In the genomic region with DNA sequence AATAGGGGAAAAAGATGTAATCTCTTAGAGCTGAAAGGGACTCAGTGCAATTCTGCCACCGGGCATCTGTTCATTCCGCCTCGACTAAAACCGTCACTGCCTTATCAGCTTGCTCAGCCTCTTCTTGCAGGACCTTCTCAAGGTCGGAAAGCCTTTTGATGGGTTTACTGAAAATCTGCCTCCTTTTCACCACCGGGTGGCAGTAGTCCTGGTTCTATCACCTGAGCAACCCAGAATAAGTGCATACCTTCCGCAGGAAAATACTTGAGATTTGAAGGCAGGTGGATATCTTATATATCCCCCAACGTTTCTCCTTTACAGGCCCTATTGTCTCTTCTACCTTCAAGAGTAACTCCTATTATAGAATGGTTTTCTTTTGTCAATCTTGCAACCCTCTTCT, we compare ENCODE assay signal across 8 cellular contexts.
DNase-seq lines count a peak whose midpoint lies in the region; ATAC-seq and TF ChIP-seq lines count a peak whose summit lies in the region.

No MANE protein-coding gene starts in this region.

- TF ChIP-seq CTCF in HL-60 (IDR thresholded peaks at IDR 0.05; ENCODE audit: insufficient read depth, low read length) (peak; percentile 21), fibroblast of the aortic adventitia (IDR thresholded peaks at IDR 0.05; ENCODE audit: insufficient read depth, low read length) (peak; percentile 50)

- no peak for TF ChIP-seq POLR2A in GM18505 (IDR thresholded peaks at IDR 0.05; ENCODE audit: borderline replicate concordance, extremely low read depth, insufficient read depth, insufficient read length)

- H3K36me3 Mint-ChIP-seq in activated CD4-positive, alpha-beta T cell treated with anti-CD3 and anti-CD28 coated beads for 36 hours (ENCODE audit: low read depth): no peaks in the 10 kb centered on the region

- intact Hi-C loops in activated CD4-positive, alpha-beta T cell treated with anti-CD3 and anti-CD28 coated beads for 36 hours (cut with DNase I, micrococcal nuclease): loop anchor here (1.0 to 5.0 kb wide), 5 partner anchors 107 to 455 kb away; no protein-coding TSS in a partner anchor

- CTCF ChIA-PET in activated CD4-positive, alpha-beta T cell treated with anti-CD3 and anti-CD28 coated beads for 36 hours (lab: Charles Lee): interaction anchor here (0.6 to 1.0 kb wide), 3 partner anchors 12 to 250 kb away, joined by 3 to 4 read pairs (median 4); no protein-coding TSS in a partner anchor

- DNase-seq in activated CD4-positive, alpha-beta T cell treated with anti-CD3 and anti-CD28 coated beads for 36 hours: peak; percentile 35
- no peak for DNase-seq in activated CD4-positive, alpha-beta T cell treated with anti-CD3 and anti-CD28 coated beads for 1 hour
- DNase-seq in HL-60 (ENCODE audit: low read depth in 1 of 2, low spot score in 1 of 2) (peak in 1 of 2 experiments; percentile 16), T-helper 9 cell (peak; percentile 7), fibroblast of the aortic adventitia (ENCODE audit: low read depth) (peak; percentile 22), cerebellar nuclear complex (lab: John Stamatoyannopoulos, UW) (no peak)
- DNase-seq in stimulated activated CD4-positive, alpha-beta T cell treated with anti-CD3 and anti-CD28 coated beads, Interleukin-2, amount 100 ng/mL, for 48 hours: peak; percentile 1

- H3K9me3 Mint-ChIP-seq in activated CD4-positive, alpha-beta T cell treated with anti-CD3 and anti-CD28 coated beads for 36 hours (ENCODE audit: low read depth): no peaks in the 10 kb centered on the region

- POLR2A ChIA-PET in activated CD4-positive, alpha-beta T cell treated with anti-CD3 and anti-CD28 coated beads for 36 hours (lab: Charles Lee): no interaction called here

- no peak for ATAC-seq in activated CD4-positive, alpha-beta T cell treated with anti-CD3 and anti-CD28 coated beads for 36 hours
- no peak for ATAC-seq in GM18505 (IDR thresholded peaks at IDR 0.05; ENCODE audit: unreplicated experiment)

- no peak overlapping the region for H3K27ac Mint-ChIP-seq in activated CD4-positive, alpha-beta T cell treated with anti-CD3 and anti-CD28 coated beads for 36 hours

- H3K4me1 Mint-ChIP-seq in activated CD4-positive, alpha-beta T cell treated with anti-CD3 and anti-CD28 coated beads for 36 hours: no peaks in the 10 kb centered on the region

- H3K27me3 Mint-ChIP-seq in activated CD4-positive, alpha-beta T cell treated with anti-CD3 and anti-CD28 coated beads for 36 hours: peaks cover 2% of the 10 kb centered on the region

- H3K4me3 ChIP-seq in HL-60 (replicated peaks; ENCODE audit: insufficient read depth, low read length) (no peak overlapping the region), fibroblast of the aortic adventitia (ENCODE audit: low read depth, low read length) (no peak overlapping the region)

- H3K27me3 ChIP-seq in HL-60 (ENCODE audit: insufficient read depth, poor library complexity, severe bottlenecking): peaks cover 3% of the 10 kb centered on the region

- no peak overlapping the region for H3K27ac ChIP-seq in HL-60 (replicated peaks)

- H3K4me3 Mint-ChIP-seq in activated CD4-positive, alpha-beta T cell treated with anti-CD3 and anti-CD28 coated beads for 36 hours: no peak overlapping the region

Comparison
In these comparisons a context has a peak if more than half of its experiments do, and no peak if none do; other contexts are left out.
1. DNase-seq: peak in activated CD4-positive, alpha-beta T cell treated with anti-CD3 and anti-CD28 coated beads for 36 hours (single experiment), T-helper 9 cell (single experiment), fibroblast of the aortic adventitia (single experiment) and stimulated activated CD4-positive, alpha-beta T cell treated with anti-CD3 and anti-CD28 coated beads, Interleukin-2, amount 100 ng/mL, for 48 hours (2 of 2); none in activated CD4-positive, alpha-beta T cell treated with anti-CD3 and anti-CD28 coated beads for 1 hour (single experiment) and cerebellar nuclear complex (0 of 2).